ENCODE assay signal across 16 cellular contexts in genomic region chr7:66238712-66239466, GRCh38. TPM values are rescaled to one million over a fixed set of nuclear protein-coding genes. Genes with fewer than 3 reads are reported as not detected.
DNase-seq lines count a peak whose midpoint lies in the region; ATAC-seq and TF ChIP-seq lines count a peak whose summit lies in the region.
"Had no signal": no experiment of that assay in that cellular context is flagged by ENCODE, and none has a peak within 500 bp of the region (broad histone marks: within the 10 kb centered on the region; RNA-seq: fewer than 3 reads in every experiment).

No MANE protein-coding gene starts in this region.

- TF ChIP-seq CTCF in left lung (IDR thresholded peaks at IDR 0.05) = no peak
- TF ChIP-seq CTCF in upper lobe of left lung (IDR thresholded peaks at IDR 0.05) = no peak

- H3K4me1 ChIP-seq in left lung = peaks cover 0 to 14% of the 10 kb centered on the region in 2 donors
- H3K4me1 ChIP-seq in upper lobe of left lung = peaks cover 7 to 17% (median 9%) of the 10 kb centered on the region in 4 donors

- peaks cover 0 to 9% of the 10 kb centered on the region in 2 donors for H3K36me3 ChIP-seq in left lung
- peaks cover 0 to 9% (median 0%) of the 10 kb centered on the region in 4 donors for H3K36me3 ChIP-seq in upper lobe of left lung

- no peak for TF ChIP-seq POLR2A in upper lobe of left lung (IDR thresholded peaks at IDR 0.05)

- H3K4me3 ChIP-seq in left lung (no peak overlapping the region), upper lobe of left lung (no peak overlapping the region)

- H3K27ac ChIP-seq in left lung (peak overlapping the region in 1 of 2 donors; percentile 22), upper lobe of left lung (peak overlapping the region in 3 of 4 donors; percentile 0 to 51 (median 2))

- DNase-seq in left lung (no peak), upper lobe of left lung (no peak), NCI-H2029 treated with DMSO at 0.1 percent for 48 hours (lab: John Stamatoyannopoulos, UW) (no peak), NCI-H526 treated with DMSO at 0.1 percent for 48 hours (lab: John Stamatoyannopoulos, UW) (no peak)
- DNase-seq in NK-92 treated with Interleukin-12 subunit alpha and Interleukin-12 subunit beta, amount 100 ng/mL, for 24 hours (lab: John Stamatoyannopoulos, UW) = no peak
- DNase-seq: activated CD8-positive, alpha-beta memory T cell treated with anti-CD3 and anti-CD28 coated beads, Interleukin-2, amount 50 U/mL, for 48 hours; CD4-positive, alpha-beta T cell; naive thymus-derived CD4-positive, alpha-beta T cell; NCI-H1048; NCI-H2227 treated with DMSO at 0.1 percent for 48 hours; stimulated activated CD4-positive, alpha-beta T cell treated with anti-CD3 and anti-CD28 coated beads, Interleukin-4, amount 100 ng/mL, for 4 hours had no signal

- no peak for TF ChIP-seq EP300 in upper lobe of left lung (IDR thresholded peaks at IDR 0.05)

- intact Hi-C loops in left lung (cut with DNase I) = no loop called here

- H3K27me3 ChIP-seq in left lung (no peaks in the 10 kb centered on the region), upper lobe of left lung (no peaks in the 10 kb centered on the region)

- ATAC-seq in GM19463 (IDR thresholded peaks at IDR 0.05; ENCODE audit: unreplicated experiment) = peak; percentile 47
- peak; percentile 63 for ATAC-seq in HG03175 (IDR thresholded peaks at IDR 0.05; ENCODE audit: unreplicated experiment)
- ATAC-seq in left lung = peak; percentile 43
- no peak for ATAC-seq in upper lobe of left lung (ENCODE audit: low FRiP score in 2 of 2)
- ATAC-seq: activated CD4-positive, CD25-positive, alpha-beta regulatory T cell treated with anti-CD3 and anti-CD28 coated beads, Interleukin-2, amount 50 U/mL, for 24 hours; naive thymus-derived CD4-positive, alpha-beta T cell; sciatic nerve; stimulated activated memory B cell treated with anti-CD40 and anti-IgM and Interleukin-4, amounts not matched to agents 10 μg/mL and 1 μg/mL and 100 μg/mL, for 72 hours had no signal

- WGBS in upper lobe of left lung, 2 donors = 57 to 61% methylated on average over 5 of the region's 5 CpGs

- H3K9me3 ChIP-seq in left lung (no peaks in the 10 kb centered on the region), upper lobe of left lung (no peaks in the 10 kb centered on the region)

RNA-seq across cellular contexts. Expression of gene TPST1, which starts 33.8 kb away (rescaled TPM):
- total RNA-seq in left lung = 10 to 100 TPM; 30.5 to 45.6 TPM
- total RNA-seq in upper lobe of left lung = 10 to 100 TPM; 17.1 to 69.1 (median 19.0) TPM

Comparison
In these comparisons a context has a peak if more than half of its experiments do, and no peak if none do; other contexts are left out.
1. ATAC-seq: peak in GM19463 (single experiment), HG03175 (single experiment) and left lung (single experiment); none in upper lobe of left lung (0 of 2).